ENCODE assay signal across 22 cellular contexts in the genomic region with DNA sequence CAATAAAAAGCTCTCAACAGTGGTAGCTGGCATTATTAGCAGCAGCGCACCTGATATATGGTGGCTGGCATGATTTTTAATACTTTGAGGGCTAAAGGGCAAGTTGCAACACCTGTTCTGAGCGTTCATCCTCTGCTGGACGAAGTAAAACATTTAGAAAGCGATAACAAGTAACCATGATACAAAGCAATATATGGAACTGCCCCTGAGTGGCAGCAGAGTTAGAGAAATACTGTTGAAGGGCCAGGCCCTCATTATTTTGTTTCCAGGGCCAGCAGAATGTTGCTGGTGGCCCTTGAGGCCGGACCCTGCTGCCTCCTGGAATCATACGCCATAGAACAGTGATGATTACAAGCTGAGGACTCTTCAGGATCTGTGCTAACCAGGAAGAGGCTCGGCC. TPM values are rescaled to one million over a fixed set of nuclear protein-coding genes. Genes with fewer than 3 reads are reported as not detected.
DNase-seq lines count a peak whose midpoint lies in the region; ATAC-seq, FAIRE-seq and TF ChIP-seq lines count a peak whose summit lies in the region.
"Had no signal": no experiment of that assay in that cellular context is flagged by ENCODE, and none has a peak within 500 bp of the region (broad histone marks: within the 10 kb centered on the region; RNA-seq: fewer than 3 reads in every experiment).

No MANE protein-coding gene starts in this region.

- H3K4me1 ChIP-seq in HepG2 (ENCODE audit: insufficient read depth, low read length), result peaks cover 9% of the 10 kb centered on the region
- peaks cover 19% of the 10 kb centered on the region for H3K4me1 ChIP-seq in PC-9 (replicated peaks; ENCODE audit: insufficient read depth)
- H3K4me1 ChIP-seq: SJSA1 had no signal

- TF ChIP-seq EP300 in HepG2 (IDR thresholded peaks at IDR 0.05; ENCODE audit: low read depth in 2 of 2, low read length in 2 of 2) (no peak), HepG2 (CRISPR knock-in tag; IDR thresholded peaks at IDR 0.05; ENCODE audit: borderline replicate concordance) (no peak)

- H3K9ac ChIP-seq in HepG2 (ENCODE audit: insufficient read depth, low read depth, low read length), result no peak overlapping the region

- TF ChIP-seq RAD21 in HepG2 (CRISPR knock-in tag; IDR thresholded peaks at IDR 0.05), result no peak

- no peaks in the 10 kb centered on the region for H3K79me2 ChIP-seq in HepG2 (ENCODE audit: insufficient read depth, low read length)
- no peaks in the 10 kb centered on the region for H3K79me2 ChIP-seq in PC-9 (ENCODE audit: low read depth)

- no peak for TF ChIP-seq POLR2A in HepG2 (IDR thresholded peaks at IDR 0.05; ENCODE audit: insufficient read depth in 1 of 2, low read depth in 2 of 2, low read length in 2 of 2)

- CTCF ChIA-PET in HepG2 (lab: Yijun Ruan, JAX; ENCODE audit: low intra/inter-chr PET ratio, low total read pairs) (no interaction called here), PC-9 (lab: Charles Lee) (no interaction called here)

- POLR2A ChIA-PET in HepG2 (lab: Yijun Ruan, JAX), result no interaction called here
- POLR2A ChIA-PET in PC-9 (lab: Charles Lee; ENCODE audit: unreplicated experiment), result no interaction called here

- H3K9me3 ChIP-seq in HepG2 (ENCODE audit: low read length), result no peaks in the 10 kb centered on the region
- no peaks in the 10 kb centered on the region for H3K9me3 ChIP-seq in PC-9 (ENCODE audit: insufficient read depth, low read depth)

- no peak for FAIRE-seq in HepG2 (lab: Jason Lieb, UNC)
- FAIRE-seq: H54, RCC 7860 had no signal

- no peak overlapping the region for H3K4me2 ChIP-seq in HepG2 (ENCODE audit: low read depth, low read length)
- H3K4me2 ChIP-seq in PC-9, result no peak overlapping the region

- H3K4me3 ChIP-seq in epithelial cell of esophagus (ENCODE audit: low read length) (no peak overlapping the region), HepG2 (replicated peaks in 1 of 3; ENCODE audit: insufficient read depth in 1 of 3, low read depth in 2 of 3, low read length in 3 of 3) (no peak overlapping the region), PC-9 (no peak overlapping the region)
- H3K4me3 ChIP-seq: SJSA1 had no signal

- H3K27ac ChIP-seq in HepG2 (ENCODE audit: extremely low read length, insufficient read depth, low read length) (no peak overlapping the region), PC-9 (no peak overlapping the region)
- H3K27ac ChIP-seq: 22Rv1, C4-2B, SJSA1 had no signal

- H3K27me3 ChIP-seq in HepG2 (ENCODE audit: control insufficient read depth in 1 of 2, insufficient read depth in 2 of 2, low read length in 2 of 2) (peaks cover 1 to 9% of the 10 kb centered on the region in 2 experiments; a peak in 3 of 5 replicates), PC-9 (ENCODE audit: insufficient read depth, low read depth) (no peaks in the 10 kb centered on the region)

- H3K36me3 ChIP-seq in HepG2 (replicated peaks in 1 of 2; ENCODE audit: control insufficient read depth in 1 of 2, insufficient read depth in 2 of 2, low read length in 2 of 2) (no peaks in the 10 kb centered on the region), PC-9 (ENCODE audit: low read depth) (no peaks in the 10 kb centered on the region)
- H3K36me3 ChIP-seq: SJSA1 had no signal

- H4K20me1 ChIP-seq in HepG2 (ENCODE audit: insufficient read depth, low read length), result no peaks in the 10 kb centered on the region
- H4K20me1 ChIP-seq in PC-9 (ENCODE audit: insufficient read depth), result no peaks in the 10 kb centered on the region; the same call in 1 of the 2 replicates

- in situ Hi-C loops in HepG2 (cut with HindIII; ENCODE audit: extremely low pct_ligation_motif_present, low pct_unique_long_range_greater_than_20kb), result no loop called here

- peaks cover 5% of the 10 kb centered on the region; the same call in 1 of the 2 replicates for H3F3A ChIP-seq in PC-9 (ENCODE audit: insufficient read depth, low read depth)

- peak; percentile 12 for TF ChIP-seq CTCF in epithelial cell of esophagus (IDR thresholded peaks at IDR 0.05; ENCODE audit: insufficient read depth, low read depth, low read length, missing control alignments)
- TF ChIP-seq CTCF in HepG2 (CRISPR knock-in tag; IDR thresholded peaks at IDR 0.05), result no peak
- no peak for TF ChIP-seq CTCF in PC-9 (conservative IDR thresholded peaks at IDR 0.05)

- WGBS in HepG2 (ENCODE audit: low lambda C conversion rate), result 49% methylated on average over 7 of the region's 7 CpGs

- DNase-seq in DMS53 (lab: John Stamatoyannopoulos, UW) (peak; percentile 33), DMS53 treated with DMSO at 0.1 percent for 48 hours (lab: John Stamatoyannopoulos, UW; ENCODE audit: unreplicated experiment) (no peak), NCI-H2227 (lab: John Stamatoyannopoulos, UW; ENCODE audit: unreplicated experiment) (peak; percentile 61), epithelial cell of esophagus (ENCODE audit: low read depth) (no peak), HepG2 (ENCODE audit: low spot score) (no peak), PC-9 (no peak), AG20443 (ENCODE audit: low spot score) (no peak)
- DNase-seq: AML-193, EL, GF-D8, KG1, NCI-H1694, NCI-H2081, NCI-H774, SW 1271 had no signal

- BruUV-seq in HepG2 (replicated peaks; lab: Mats Ljungman, UMichigan), result no TSS peak
- no TSS peak for BruUV-seq in PC-9 (replicated peaks; lab: Mats Ljungman, UMichigan)

- H2AFZ ChIP-seq in HepG2 (ENCODE audit: low read length), result no peak overlapping the region
- no peak overlapping the region for H2AFZ ChIP-seq in PC-9

- ATAC-seq in HepG2 (peak; percentile 30; the same call in 2 of the 3 replicates), GM21619 (IDR thresholded peaks at IDR 0.05; ENCODE audit: unreplicated experiment) (no peak)
- ATAC-seq: Right ventricle myocardium inferior had no signal

- intact Hi-C loops in HepG2 (cut with micrococcal nuclease; ENCODE audit: unreplicated experiment), result no loop called here
- intact Hi-C loops in PC-9 (cut with micrococcal nuclease; ENCODE audit: unreplicated experiment), result no loop called here

- H3K9me2 ChIP-seq in PC-9 (ENCODE audit: insufficient read depth), result no peaks in the 10 kb centered on the region

TF ChIP-seq in HepG2, 621 proteins besides CTCF, POLR2A, EP300 and RAD21:
- TF ChIP-seq SMAD3 (CRISPR knock-in tag; IDR thresholded peaks at IDR 0.05), result no peak
- TF ChIP-seq TSC22D2 (CRISPR knock-in tag; IDR thresholded peaks at IDR 0.05; ENCODE audit: borderline replicate concordance), result no peak
- TF ChIP-seq NFKBIZ (CRISPR knock-in tag; IDR thresholded peaks at IDR 0.05), result no peak
- TF ChIP-seq PAWR (CRISPR knock-in tag; IDR thresholded peaks at IDR 0.05; ENCODE audit: borderline replicate concordance), result no peak
- TF ChIP-seq HOXA5 (CRISPR knock-in tag; IDR thresholded peaks at IDR 0.05), result no peak

RNA-seq across cellular contexts. Expression of a gene that starts 47.8 kb away (rescaled TPM):
- 0.11 TPM in 1 of 2 replicates, not detected in the other for total RNA-seq in HepG2 (2016; rRNA removed; fragmentation: Illumina TruSeq; extraction: Trizol)
- total RNA-seq in HepG2 (2016; cell fraction: cytosol; rRNA removed; fragmentation: Illumina TruSeq; extraction: Trizol; ENCODE audit: low read depth), result not detected in 2 replicates
- total RNA-seq in HepG2 (2016; cell fraction: insoluble cytoplasmic fraction; rRNA removed; fragmentation: Illumina TruSeq; extraction: Trizol), result 0.09 TPM in 1 of 2 replicates, not detected in the other
- not detected in 2 replicates for total RNA-seq in HepG2 (2016; cell fraction: membrane; rRNA removed; fragmentation: Illumina TruSeq; extraction: Trizol)
- total RNA-seq in HepG2 (2016; cell fraction: nucleus; rRNA removed; fragmentation: Illumina TruSeq; extraction: Trizol), result not detected in 2 replicates
- 0.08 and 0.13 TPM in 2 replicates for polyA plus RNA-seq in HepG2 (2011; rRNA removed)
- 0.03 TPM in 2 replicates for polyA plus RNA-seq in HepG2 (2011; cell fraction: cytosol; rRNA removed)
- 0.45 and 0.88 TPM in 2 replicates for polyA plus RNA-seq in HepG2 (2011; cell fraction: nucleus; rRNA removed)
- not detected in 2 replicates for polyA plus RNA-seq in HepG2 (2012)
- polyA plus RNA-seq in HepG2 (2016; cell fraction: cytosol; fragmentation: Illumina TruSeq; extraction: Trizol; ENCODE audit: low read depth), result 0.16 TPM in 1 of 2 replicates, not detected in the other
- not detected in 2 replicates for polyA plus RNA-seq in HepG2 (2016; cell fraction: insoluble cytoplasmic fraction; fragmentation: Illumina TruSeq; extraction: Trizol; ENCODE audit: low read depth)
- polyA plus RNA-seq in HepG2 (2016; cell fraction: membrane; fragmentation: Illumina TruSeq; extraction: Trizol; ENCODE audit: low read depth), result not detected in 2 replicates
- polyA plus RNA-seq in HepG2 (2016; cell fraction: nucleus; fragmentation: Illumina TruSeq; extraction: Trizol; ENCODE audit: insufficient read depth, low read depth), result 0.41 and 0.48 TPM in 2 replicates
- 0.28 and 34.2 TPM in 2 replicates for polyA minus RNA-seq in HepG2 (2011; rRNA and poly(A)+ RNA removed; ENCODE audit: low replicate concordance)
- 0.79 TPM in 1 of 2 replicates, not detected in the other for polyA minus RNA-seq in HepG2 (2011; cell fraction: cytosol; rRNA and poly(A)+ RNA removed)
- 0.12 and 0.13 TPM in 2 replicates for polyA minus RNA-seq in HepG2 (2011; cell fraction: nucleus; rRNA and poly(A)+ RNA removed)
- 16.1 and 20.0 TPM in 2 replicates for total RNA-seq in PC-9 (2021)

Comparison
In these comparisons a context has a peak if more than half of its experiments do, and no peak if none do; other contexts are left out.
1. DNase-seq: peak in DMS53 (single experiment) and NCI-H2227 (single experiment); none in DMS53 treated with DMSO at 0.1 percent for 48 hours (single experiment), epithelial cell of esophagus (single experiment), HepG2 (single experiment), PC-9 (0 of 2) and AG20443 (single experiment).
2. RNA of a gene that starts 47.8 kb away (total RNA-seq): 16.1 to 20.0 TPM in PC-9; 0.09 to 0.11 TPM in HepG2; every median in the first group is over 10 times any median in the second.